19 cellular contexts compared by ENCODE assay signal in genomic region chr9:137325791-137326190, GRCh38.
"Had no signal": no experiment of that assay in that cellular context is flagged by ENCODE, and none has a peak within 500 bp of the region (broad histone marks: within the 10 kb centered on the region; RNA-seq: fewer than 3 reads in every experiment).

No MANE protein-coding gene starts in this region.

- H3K4me3 Mint-ChIP-seq: effector memory CD8-positive, alpha-beta T cell; type B pancreatic cell had no signal

- DNase-seq: effector memory CD8-positive, alpha-beta T cell; glutamatergic neuron; islet precursor cell; left lung; lower lobe of right lung; mesenchymal stem cell; midbrain; sigmoid colon; stimulated activated CD4-positive, alpha-beta T cell treated with anti-CD3 and anti-CD28 coated beads, Interleukin-2, amount 100 ng/mL, for 48 hours; stimulated activated naive CD8-positive, alpha-beta T cell treated with anti-CD3 and anti-CD28 coated beads, Interleukin-15, Interleukin-2, amounts not matched to agents 100 U/mL and 50 U/mL, for 24 hours; thyroid gland; uterus had no signal

- H3K36me3 ChIP-seq: esophagus muscularis mucosa, gastroesophageal sphincter, left lung, lower lobe of right lung, neutrophil, sigmoid colon, suprapubic skin, thyroid gland, uterus had no signal

- H3K27ac ChIP-seq: epithelial cell of prostate, esophagus muscularis mucosa, gastroesophageal sphincter, left lung, lower lobe of right lung, neutrophil, sigmoid colon, skin epidermis, suprapubic skin, thyroid gland, uterus had no signal

- H3K9me3 ChIP-seq: esophagus muscularis mucosa, left lung, lower lobe of right lung, neutrophil, sigmoid colon, suprapubic skin, thyroid gland had no signal

- H3K36me3 Mint-ChIP-seq: type B pancreatic cell had no signal

- H3K4me1 ChIP-seq: uterus had no signal

- ATAC-seq: gastroesophageal sphincter had no signal

- H3K27me3 ChIP-seq: esophagus muscularis mucosa, gastroesophageal sphincter, sigmoid colon, suprapubic skin, thyroid gland, uterus had no signal

- H3K27ac Mint-ChIP-seq: effector memory CD8-positive, alpha-beta T cell; type B pancreatic cell had no signal

- H3K4me3 ChIP-seq: esophagus muscularis mucosa, gastroesophageal sphincter, left lung, lower lobe of right lung, sigmoid colon, skin epidermis, suprapubic skin, thyroid gland, uterus had no signal

- H3K9me3 Mint-ChIP-seq: effector memory CD8-positive, alpha-beta T cell; type B pancreatic cell had no signal
